ENCODE assay signal across 21 cellular contexts in the genomic region with DNA sequence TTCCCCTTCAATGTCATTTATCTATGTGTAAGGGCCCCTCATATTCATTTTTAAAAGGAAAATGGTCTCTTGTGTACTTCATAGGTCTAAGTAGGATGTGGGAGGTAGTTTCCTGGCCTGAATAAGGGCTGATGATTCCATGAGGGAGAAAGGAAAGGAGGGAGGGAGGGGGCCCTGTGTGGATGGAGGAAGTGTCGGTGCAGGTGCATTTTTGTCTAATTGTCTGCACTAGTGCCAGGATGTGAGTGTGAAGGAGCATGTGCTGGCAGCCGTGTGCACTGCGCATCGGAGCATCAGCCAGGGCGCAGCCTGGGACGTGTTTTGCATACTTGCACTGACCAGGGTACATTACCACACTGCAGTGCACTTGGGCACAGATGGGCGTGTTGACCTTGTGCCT. TPM values are rescaled to one million over a fixed set of nuclear protein-coding genes. Genes with fewer than 3 reads are reported as not detected.
DNase-seq lines count a peak whose midpoint lies in the region; ATAC-seq and TF ChIP-seq lines count a peak whose summit lies in the region.
"Had no signal": no experiment of that assay in that cellular context is flagged by ENCODE, and none has a peak within 500 bp of the region (broad histone marks: within the 10 kb centered on the region; RNA-seq: fewer than 3 reads in every experiment).

No MANE protein-coding gene starts in this region.

- H3K4me1 ChIP-seq in HCT116 (ENCODE audit: control insufficient read depth in 1 of 2, insufficient read depth in 2 of 2, low read length in 2 of 2) (peaks cover 4 to 14% of the 10 kb centered on the region in 2 experiments), neuronal stem cell (ENCODE audit: control insufficient read depth in 2 of 2, insufficient read depth in 1 of 2, low read depth in 1 of 2, low read length in 2 of 2) (peaks cover 9 to 11% of the 10 kb centered on the region in 2 donors)
- H3K4me1 ChIP-seq: left ventricle myocardium inferior had no signal

- POLR2A ChIA-PET in HCT116 (lab: Charles Lee) = no interaction called here

- H3K79me2 ChIP-seq in HCT116 (ENCODE audit: insufficient read depth, low read length) = no peaks in the 10 kb centered on the region

- RAD21 ChIA-PET in HCT116 (lab: Charles Lee; ENCODE audit: low non-redundant PET in 1 of 2, low total read pairs in 2 of 2, uncharacterized antibody in 2 of 2, unreplicated experiment in 2 of 2) = no interaction called here

- no TSS peak for BruUV-seq in HCT116 (replicated peaks; lab: Mats Ljungman, UMichigan)

- CTCF ChIA-PET in HCT116 (lab: Charles Lee) = interaction anchor here (0.9 to 1.1 kb wide), 2 partner anchors 29 to 32 kb away, joined by 3 read pairs; a partner anchor contains a TSS

- H4K8ac ChIP-seq in neuronal stem cell (ENCODE audit: low read depth, low read length) = peak overlapping the region; percentile 89

- peak overlapping the region in 4 of 5 experiments; percentile 4 to 51 (median 36) for H3K4me3 Mint-ChIP-seq in brain
- H3K4me3 Mint-ChIP-seq: dendritic cell treated with granulocyte-macrophage colony-stimulating factor and Interleukin-4, amounts not matched to agents 40 ng/mL and 50 ng/mL, for 4 days; HFFc6; stimulated activated naive CD8-positive, alpha-beta T cell treated with anti-CD3 and anti-CD28 coated beads, Interleukin-15, amount 100 ng/mL, for 72 hours had no signal

- intact Hi-C loops in HCT116 (cut with micrococcal nuclease) = no loop called here

- H2BK12ac ChIP-seq in neuronal stem cell (ENCODE audit: low read length) = peak overlapping the region; percentile 80

- H3K4me1 Mint-ChIP-seq in brain = peaks cover 64% of the 10 kb centered on the region
- H3K4me1 Mint-ChIP-seq: stimulated activated naive CD8-positive, alpha-beta T cell treated with anti-CD3 and anti-CD28 coated beads, Interleukin-15, amount 100 ng/mL, for 72 hours had no signal

- ATAC-seq in HCT116 (no peak; the same call in 1 of the 2 replicates), GM18511 (IDR thresholded peaks at IDR 0.05; ENCODE audit: unreplicated experiment) (no peak), GM19452 (IDR thresholded peaks at IDR 0.05; ENCODE audit: unreplicated experiment) (no peak)

- H3K36me3 Mint-ChIP-seq in brain = no peaks in the 10 kb centered on the region

- H3K27me3 Mint-ChIP-seq in brain = peaks cover 44% of the 10 kb centered on the region

- TF ChIP-seq RAD21 in HCT116 (IDR thresholded peaks at IDR 0.05; ENCODE audit: low read depth) = no peak

- WGBS in neuronal stem cell (ENCODE audit: extremely low coverage in 2 of 2, insufficient read length in 2 of 2, insufficient replicate concordance in 1 of 2), 2 donors = no CpG with 5 or more reads among the region's 7 CpGs

- no peaks in the 10 kb centered on the region for H4K20me1 ChIP-seq in HCT116 (ENCODE audit: insufficient read depth)

- no peak overlapping the region for H3K14ac ChIP-seq in neuronal stem cell (ENCODE audit: low read length)

- H2BK15ac ChIP-seq in neuronal stem cell (ENCODE audit: low read length) = no peak overlapping the region

- H3K4me2 ChIP-seq in HCT116 (ENCODE audit: low read length) = peak overlapping the region; percentile 65
- peak overlapping the region; percentile 29 for H3K4me2 ChIP-seq in neuronal stem cell (ENCODE audit: insufficient read depth, low read length, poor library complexity, severe bottlenecking)

- no peaks in the 10 kb centered on the region for H3K9me2 ChIP-seq in HCT116 (ENCODE audit: insufficient read depth)

- H3K27me3 ChIP-seq in HCT116 (ENCODE audit: insufficient read depth, low read length) (no peaks in the 10 kb centered on the region), neuronal stem cell (ENCODE audit: control insufficient read depth in 3 of 3, insufficient read depth in 3 of 3, low read depth in 1 of 3, low read length in 3 of 3) (peaks cover 0 to 91% (median 0%) of the 10 kb centered on the region in 3 experiments)
- H3K27me3 ChIP-seq: tibial nerve had no signal

- H2AK5ac ChIP-seq in neuronal stem cell (ENCODE audit: low read depth, low read length) = no peak overlapping the region

- H4K91ac ChIP-seq in neuronal stem cell (ENCODE audit: low read depth, low read length, poor library complexity) = no peak overlapping the region

- TF ChIP-seq POLR2A in HCT116 (IDR thresholded peaks at IDR 0.05; ENCODE audit: borderline replicate concordance, extremely low read depth, insufficient read depth, insufficient read length) = no peak

- peak overlapping the region in 3 of 5 experiments; percentile 51 to 94 (median 74) for H3K27ac Mint-ChIP-seq in brain
- H3K27ac Mint-ChIP-seq: dendritic cell treated with granulocyte-macrophage colony-stimulating factor and Interleukin-4, amounts not matched to agents 40 ng/mL and 50 ng/mL, for 4 days; HFFc6; stimulated activated naive CD8-positive, alpha-beta T cell treated with anti-CD3 and anti-CD28 coated beads, Interleukin-15, amount 100 ng/mL, for 72 hours had no signal

- peak overlapping the region; percentile 19 for H3K4ac ChIP-seq in neuronal stem cell (ENCODE audit: low read length)

- H3K4me3 ChIP-seq in HCT116 (replicated peaks in 1 of 2; ENCODE audit: low read depth in 1 of 2, low read length in 2 of 2) (peak overlapping the region in 1 of 2 experiments; percentile 25; a peak in 2 of 4 replicates), neuronal stem cell (ENCODE audit: low read length in 2 of 2) (no peak overlapping the region)
- H3K4me3 ChIP-seq: heart left ventricle, left ventricle myocardium inferior, tibial nerve had no signal

- H3K79me1 ChIP-seq in neuronal stem cell (ENCODE audit: low read depth, low read length) = no peaks in the 10 kb centered on the region

- no peak overlapping the region for H2BK120ac ChIP-seq in neuronal stem cell (ENCODE audit: low read depth, low read length)

- no peak overlapping the region for H3K27ac ChIP-seq in HCT116 (ENCODE audit: low read depth, low read length)
- no peak overlapping the region for H3K27ac ChIP-seq in neuronal stem cell (replicated peaks; ENCODE audit: low read length)
- H3K27ac ChIP-seq: heart left ventricle, HL-60, left ventricle myocardium inferior, neutrophil, tibial nerve had no signal

- H3K18ac ChIP-seq in neuronal stem cell (ENCODE audit: low read length) = no peak overlapping the region

- peak overlapping the region; percentile 49 for H3K23ac ChIP-seq in neuronal stem cell (ENCODE audit: low read depth, low read length, poor library complexity)

- no peak for TF ChIP-seq CTCF in HCT116 (IDR thresholded peaks at IDR 0.05 in 2 of 3, conservative IDR thresholded peaks at IDR 0.05 in 1 of 3; ENCODE audit: borderline replicate concordance in 1 of 3, insufficient read depth in 1 of 3, low read depth in 2 of 3, low read length in 2 of 3)
- TF ChIP-seq CTCF in brain (conservative IDR thresholded peaks at IDR 0.05) = no peak

- H3K36me3 ChIP-seq in HCT116 (ENCODE audit: control insufficient read depth in 1 of 2, insufficient read depth in 2 of 2, low read length in 2 of 2) (no peaks in the 10 kb centered on the region), neuronal stem cell (replicated peaks in 1 of 2; ENCODE audit: control insufficient read depth in 2 of 2, insufficient read depth in 2 of 2, low read length in 2 of 2) (no peaks in the 10 kb centered on the region)
- H3K36me3 ChIP-seq: heart left ventricle, left ventricle myocardium inferior, neutrophil, tibial nerve had no signal

- H3K9me3 Mint-ChIP-seq in brain = no peaks in the 10 kb centered on the region
- H3K9me3 Mint-ChIP-seq: dendritic cell treated with granulocyte-macrophage colony-stimulating factor and Interleukin-4, amounts not matched to agents 40 ng/mL and 50 ng/mL, for 4 days; HFFc6; stimulated activated naive CD8-positive, alpha-beta T cell treated with anti-CD3 and anti-CD28 coated beads, Interleukin-15, amount 100 ng/mL, for 72 hours had no signal

- no peak overlapping the region for H2BK5ac ChIP-seq in neuronal stem cell (ENCODE audit: low read length)

- DNase-seq in HCT116 (ENCODE audit: low read depth, low spot score) = no peak
- DNase-seq in NCI-H2196 (lab: John Stamatoyannopoulos, UW; ENCODE audit: unreplicated experiment) = peak; percentile 38
- DNase-seq in neuronal stem cell (ENCODE audit: low spot score) = no peak
- DNase-seq in HK-2 (ENCODE audit: unreplicated experiment) = no peak
- DNase-seq: activated CD8-positive, alpha-beta memory T cell treated with anti-CD3 and anti-CD28 coated beads, Interleukin-2, amount 50 U/mL, for 4 hours; activated effector memory CD4-positive, alpha-beta T cell treated with Interleukin-2 at 50 U/mL for 16 hours; heart left ventricle; HFFc6; left ventricle myocardium inferior; NCI-H2029 treated with DMSO at 0.1 percent for 48 hours; SIG-M5; stimulated activated CD4-positive, alpha-beta T cell treated with anti-CD3 and anti-CD28 coated beads, Interleukin-4, amount 100 ng/mL, for 4 hours; T-helper 1 cell had no signal

- H3K9ac ChIP-seq in HCT116 (ENCODE audit: low read length) (no peak overlapping the region; the same call in 1 of the 2 replicates), neuronal stem cell (ENCODE audit: low read depth, low read length, poor library complexity) (no peak overlapping the region)

- H3K9me3 ChIP-seq in HCT116 (ENCODE audit: control insufficient read depth in 1 of 2, insufficient read depth in 1 of 2, low read depth in 1 of 2, low read length in 2 of 2) (no peaks in the 10 kb centered on the region), neuronal stem cell (replicated peaks in 1 of 2; ENCODE audit: control insufficient read depth in 2 of 2, insufficient read depth in 1 of 2, low read depth in 1 of 2, low read length in 2 of 2) (peaks cover 0 to 2% of the 10 kb centered on the region in 2 donors)
- H3K9me3 ChIP-seq: heart left ventricle, left ventricle myocardium inferior, neutrophil, tibial nerve had no signal

- peak overlapping the region; percentile 64 for H2AFZ ChIP-seq in HCT116 (ENCODE audit: low read depth, low read length, poor library complexity, severe bottlenecking)
- H2AFZ ChIP-seq in neuronal stem cell (ENCODE audit: low read length) = peak overlapping the region; percentile 76

TF ChIP-seq in HCT116, 20 proteins besides CTCF, POLR2A, EP300 and RAD21 (continues in another document):
- no peak for TF ChIP-seq EGR1 (IDR thresholded peaks at IDR 0.05; ENCODE audit: low read depth)

RNA-seq across cellular contexts. Expression of a gene that starts 29.2 kb away (rescaled TPM):
- total RNA-seq in HCT116 (2021; ENCODE audit: unreplicated experiment) = 43.6 TPM
- 32.0 and 43.0 TPM in 2 replicates for polyA plus RNA-seq in HCT116 (2012)
- 28.9 TPM for polyA plus RNA-seq in brain (ENCODE audit: insufficient read depth, low read depth, low replicate concordance)
- 18.0 TPM for polyA plus RNA-seq in neuronal stem cell (2013, experiment 1 of 2)
- 16.7 TPM for polyA plus RNA-seq in neuronal stem cell (2013, experiment 2 of 2)
